10 cellular contexts compared by ENCODE assay signal in genomic region chr20:48609491-48609978, GRCh38.
DNase-seq lines count a peak whose midpoint lies in the region; ATAC-seq, FAIRE-seq and TF ChIP-seq lines count a peak whose summit lies in the region.
"Had no signal": no experiment of that assay in that cellular context is flagged by ENCODE, and none has a peak within 500 bp of the region (broad histone marks: within the 10 kb centered on the region; RNA-seq: fewer than 3 reads in every experiment).

No MANE protein-coding gene starts in this region.

- H3K4me3 Mint-ChIP-seq in activated T-helper 2 cell treated with anti-CD3 and anti-CD28 coated beads, Interferon-gamma antibody, Interleukin-2, Interleukin-4, amounts not matched to agents 10 μg/mL and 5 μg/mL and 100 μg/mL, durations not matched to agents 14 hours and 24 hours and 36 hours (ENCODE audit: low read depth) = no peak overlapping the region
- H3K4me3 Mint-ChIP-seq: immature natural killer cell, naive B cell had no signal

- no peak for DNase-seq in activated T-helper 2 cell treated with anti-CD3 and anti-CD28 coated beads, Interferon-gamma antibody, Interleukin-2, Interleukin-4, amounts not matched to agents 10 μg/mL and 5 μg/mL and 100 μg/mL, durations not matched to agents 14 hours and 24 hours and 36 hours (ENCODE audit: low spot score)
- no peak for DNase-seq in frontal cortex (ENCODE audit: low spot score in 2 of 2)
- no peak for DNase-seq in dermis blood vessel endothelial cell
- DNase-seq: immature natural killer cell, naive B cell had no signal

- H3K27ac Mint-ChIP-seq in activated T-helper 2 cell treated with anti-CD3 and anti-CD28 coated beads, Interferon-gamma antibody, Interleukin-2, Interleukin-4, amounts not matched to agents 10 μg/mL and 5 μg/mL and 100 μg/mL, durations not matched to agents 14 hours and 24 hours and 36 hours = peak overlapping the region; percentile 38
- H3K27ac Mint-ChIP-seq: immature natural killer cell had no signal

- peaks cover 15% of the 10 kb centered on the region for H3K4me1 Mint-ChIP-seq in activated T-helper 2 cell treated with anti-CD3 and anti-CD28 coated beads, Interferon-gamma antibody, Interleukin-2, Interleukin-4, amounts not matched to agents 10 μg/mL and 5 μg/mL and 100 μg/mL, durations not matched to agents 14 hours and 24 hours and 36 hours (ENCODE audit: low read depth)

- no peaks in the 10 kb centered on the region for H3K9me3 Mint-ChIP-seq in activated T-helper 2 cell treated with anti-CD3 and anti-CD28 coated beads, Interferon-gamma antibody, Interleukin-2, Interleukin-4, amounts not matched to agents 10 μg/mL and 5 μg/mL and 100 μg/mL, durations not matched to agents 14 hours and 24 hours and 36 hours
- H3K9me3 Mint-ChIP-seq: immature natural killer cell had no signal

- ATAC-seq in GM18517 (IDR thresholded peaks at IDR 0.05; ENCODE audit: unreplicated experiment) = peak; percentile 63
- ATAC-seq in GM19395 (IDR thresholded peaks at IDR 0.05; ENCODE audit: unreplicated experiment) = peak; percentile 86
- peak; percentile 76 for ATAC-seq in HG03066 (IDR thresholded peaks at IDR 0.05; ENCODE audit: low read depth, unreplicated experiment)
- ATAC-seq in GM18873 (IDR thresholded peaks at IDR 0.05; ENCODE audit: low FRiP score, unreplicated experiment) = no peak
- no peak for ATAC-seq in SK-N-SH treated with all-trans-retinoic acid at 6 μM for 48 hours

- intact Hi-C loops in activated T-helper 2 cell treated with anti-CD3 and anti-CD28 coated beads, Interferon-gamma antibody, Interleukin-2, Interleukin-4, amounts not matched to agents 10 μg/mL and 5 μg/mL and 100 μg/mL, durations not matched to agents 14 hours and 24 hours and 36 hours (cut with micrococcal nuclease) = no loop called here

- H3K27me3 Mint-ChIP-seq in activated T-helper 2 cell treated with anti-CD3 and anti-CD28 coated beads, Interferon-gamma antibody, Interleukin-2, Interleukin-4, amounts not matched to agents 10 μg/mL and 5 μg/mL and 100 μg/mL, durations not matched to agents 14 hours and 24 hours and 36 hours (ENCODE audit: low read depth) = peaks cover 7% of the 10 kb centered on the region

- no peaks in the 10 kb centered on the region for H3K36me3 Mint-ChIP-seq in activated T-helper 2 cell treated with anti-CD3 and anti-CD28 coated beads, Interferon-gamma antibody, Interleukin-2, Interleukin-4, amounts not matched to agents 10 μg/mL and 5 μg/mL and 100 μg/mL, durations not matched to agents 14 hours and 24 hours and 36 hours (ENCODE audit: low read depth)
- H3K36me3 Mint-ChIP-seq: immature natural killer cell, naive B cell had no signal

- FAIRE-seq in frontal cortex (lab: Jason Lieb, UNC) = no peak

TF ChIP-seq in SK-N-SH treated with all-trans-retinoic acid at 6 μM for 48 hours, 23 proteins besides CTCF, POLR2A, EP300 and RAD21:
- TF ChIP-seq SNAI2 (CRISPR knock-in tag; IDR thresholded peaks at IDR 0.05) (no peak), CREB5 (CRISPR knock-in tag; IDR thresholded peaks at IDR 0.05; ENCODE audit: low read depth) (no peak), TCF4 (CRISPR knock-in tag; IDR thresholded peaks at IDR 0.05; ENCODE audit: borderline replicate concordance) (no peak), CSDC2 (CRISPR knock-in tag; IDR thresholded peaks at IDR 0.05) (no peak), PPARA (CRISPR knock-in tag; IDR thresholded peaks at IDR 0.05; ENCODE audit: borderline replicate concordance) (no peak)

Comparison
In these comparisons a context has a peak if more than half of its experiments do, and no peak if none do; other contexts are left out.
1. ATAC-seq: peak in GM18517 (single experiment), GM19395 (single experiment) and HG03066 (single experiment); none in GM18873 (single experiment) and SK-N-SH treated with all-trans-retinoic acid at 6 μM for 48 hours (single experiment).